ENCODE assay signal across 1 cellular context in genomic region chr16:67843343-67843765, GRCh38.
TF ChIP-seq lines count a peak whose summit lies in the region.

No MANE protein-coding gene starts in this region.

TF ChIP-seq in HepG2, 621 proteins besides CTCF, POLR2A, EP300 and RAD21 (continued from another document and continues in another):
- 0 out of 2 replicates have a peak, but pooled peaks have one; percentile 1 for TF ChIP-seq ZNF788 (CRISPR knock-in tag; IDR thresholded peaks at IDR 0.05; ENCODE audit: borderline replicate concordance)
- no peak for TF ChIP-seq BCLAF1 (IDR thresholded peaks at IDR 0.05)
- no peak for TF ChIP-seq MIXL1 (CRISPR knock-in tag; IDR thresholded peaks at IDR 0.05)
- TF ChIP-seq ARHGAP35 (CRISPR knock-in tag; IDR thresholded peaks at IDR 0.05; ENCODE audit: borderline replicate concordance) = no peak
- TF ChIP-seq ZNF770 (CRISPR knock-in tag; IDR thresholded peaks at IDR 0.05) = 0 out of 2 replicates have a peak, but pooled peaks have one; percentile 50
- TF ChIP-seq PRDM4 (CRISPR knock-in tag; IDR thresholded peaks at IDR 0.05; ENCODE audit: borderline replicate concordance) = no peak
- TF ChIP-seq STAT5B (CRISPR knock-in tag; IDR thresholded peaks at IDR 0.05) = no peak
- TF ChIP-seq ZHX2 (IDR thresholded peaks at IDR 0.05; ENCODE audit: low read depth) = no peak
- no peak for TF ChIP-seq ZHX2 (CRISPR knock-in tag; IDR thresholded peaks at IDR 0.05; ENCODE audit: borderline replicate concordance)
- TF ChIP-seq ZC3H4 (CRISPR knock-in tag; IDR thresholded peaks at IDR 0.05; ENCODE audit: borderline replicate concordance) = no peak
- TF ChIP-seq ZNF883 (CRISPR knock-in tag; IDR thresholded peaks at IDR 0.05; ENCODE audit: not compliant biosample characterization) = no peak
- no peak for TF ChIP-seq NFIB (CRISPR knock-in tag; IDR thresholded peaks at IDR 0.05; ENCODE audit: borderline replicate concordance)
- no peak for TF ChIP-seq ARID3A (IDR thresholded peaks at IDR 0.05; ENCODE audit: low read depth, low read length)
- TF ChIP-seq ZNF839 (CRISPR knock-in tag; IDR thresholded peaks at IDR 0.05; ENCODE audit: borderline replicate concordance) = no peak
- no peak for TF ChIP-seq ZNF597 (CRISPR knock-in tag; IDR thresholded peaks at IDR 0.05)
- no peak for TF ChIP-seq HINFP (CRISPR knock-in tag; IDR thresholded peaks at IDR 0.05; ENCODE audit: low read depth)
- TF ChIP-seq CEBPB (IDR thresholded peaks at IDR 0.05; ENCODE audit: borderline replicate concordance, low read depth, low read length) = no peak
- 0 out of 2 replicates have a peak, but pooled peaks have one; percentile 1 for TF ChIP-seq ZFP90 (CRISPR knock-in tag; IDR thresholded peaks at IDR 0.05; ENCODE audit: borderline replicate concordance)
- 0 out of 2 replicates have a peak, but pooled peaks have one; percentile 45 for TF ChIP-seq MTERF4 (CRISPR knock-in tag; IDR thresholded peaks at IDR 0.05)
- TF ChIP-seq SMARCC2 (IDR thresholded peaks at IDR 0.05) = no peak
- TF ChIP-seq ZNF430 (CRISPR knock-in tag; IDR thresholded peaks at IDR 0.05) = no peak
- no peak for TF ChIP-seq ZMAT5 (CRISPR knock-in tag; IDR thresholded peaks at IDR 0.05; ENCODE audit: borderline replicate concordance, low read depth)
- no peak for TF ChIP-seq ETS1 (CRISPR knock-in tag; IDR thresholded peaks at IDR 0.05)
- TF ChIP-seq ZNF704 (CRISPR knock-in tag; IDR thresholded peaks at IDR 0.05; ENCODE audit: borderline replicate concordance) = no peak
- no peak for TF ChIP-seq NR2F1 (CRISPR knock-in tag; IDR thresholded peaks at IDR 0.05)
- no peak for TF ChIP-seq NR0B2 (CRISPR knock-in tag; IDR thresholded peaks at IDR 0.05)
